2 cellular contexts compared by ENCODE assay signal in the genomic region with DNA sequence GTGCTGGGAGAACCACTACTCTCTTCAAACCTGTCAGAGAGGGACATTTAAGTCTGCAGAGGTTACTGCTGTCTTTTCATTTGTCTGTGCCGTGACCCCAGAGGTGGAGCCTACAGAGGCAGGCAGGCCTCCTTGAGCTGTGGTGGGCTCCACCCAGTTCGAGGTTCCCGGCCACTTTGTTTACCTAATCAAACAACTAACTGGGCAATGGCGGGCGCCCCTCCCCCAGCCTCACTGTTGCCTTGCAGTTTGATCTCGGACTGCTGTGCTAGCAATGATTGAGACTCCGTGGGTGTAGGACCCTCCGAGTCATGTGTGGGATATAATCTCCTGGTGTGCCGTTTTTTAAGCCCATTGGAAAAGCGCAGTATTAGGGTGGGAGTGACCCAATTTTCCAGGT.
DNase-seq lines count a peak whose midpoint lies in the region; ATAC-seq and TF ChIP-seq lines count a peak whose summit lies in the region.
"Not testable (repeated sequence)": the region's sequence is repeated elsewhere in the genome, so short reads cannot be mapped to it uniquely, and the experiment has no call there.

No MANE protein-coding gene starts in this region.

- H3K27ac Mint-ChIP-seq in osteocyte (ENCODE audit: unreplicated experiment) = not testable (repeated sequence)

- H3K27me3 Mint-ChIP-seq in osteocyte (ENCODE audit: unreplicated experiment) = not testable (repeated sequence)

- intact Hi-C loops in Right ventricle myocardium inferior (cut with DNase I) = not testable (repeated sequence)

- not testable (repeated sequence) for ATAC-seq in Right ventricle myocardium inferior

- TF ChIP-seq CTCF in osteocyte (IDR thresholded peaks at IDR 0.05) = not testable (repeated sequence)

- not testable (repeated sequence) for H3K36me3 Mint-ChIP-seq in osteocyte (ENCODE audit: unreplicated experiment)

- not testable (repeated sequence) for H3K4me3 Mint-ChIP-seq in osteocyte (ENCODE audit: unreplicated experiment)

- DNase-seq in Right ventricle myocardium inferior (ENCODE audit: missing footprints) = peak; percentile 11
- DNase-seq in osteocyte (ENCODE audit: extremely low spot score, unreplicated experiment) = peak; percentile 81

- not testable (repeated sequence) for H3K4me1 Mint-ChIP-seq in osteocyte (ENCODE audit: unreplicated experiment)

- H3K9me3 Mint-ChIP-seq in osteocyte (ENCODE audit: unreplicated experiment) = peaks cover 24% of the 10 kb centered on the region
